In the genomic region with DNA sequence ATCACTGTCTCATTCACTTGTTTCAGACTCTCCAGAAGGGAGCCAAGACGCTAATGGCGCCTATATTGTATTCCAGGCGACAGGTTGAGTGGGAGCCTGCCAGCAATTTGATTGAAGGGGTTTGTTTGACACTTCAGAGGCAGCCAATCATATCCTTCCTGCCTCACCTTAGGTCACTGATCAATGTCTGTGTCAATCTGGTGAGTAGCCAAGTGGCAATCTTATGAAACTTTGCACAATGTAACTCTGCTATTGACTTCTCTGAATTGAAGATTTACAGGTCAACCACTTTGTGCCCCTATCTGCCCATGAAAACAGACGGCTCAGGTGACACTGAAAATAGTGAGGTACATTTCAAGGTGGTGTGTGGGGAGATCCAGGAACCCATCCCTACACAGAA, we compare ENCODE assay signal across 33 cellular contexts.
"Had no signal": no experiment of that assay in that cellular context is flagged by ENCODE, and none has a peak within 500 bp of the region (broad histone marks: within the 10 kb centered on the region; RNA-seq: fewer than 3 reads in every experiment).

No MANE protein-coding gene starts in this region.

- H3K4me3 ChIP-seq: MG63 had no signal

- H3K9me3 ChIP-seq: MG63 had no signal

- DNase-seq: Kasumi-1, MG63, MM.1S, MV-4-11, NCI-H1048, NCI-H1092, NCI-H1092 treated with DMSO at 0.1 percent for 48 hours, NCI-H1105, NCI-H1105 treated with DMSO at 0.1 percent for 48 hours, NCI-H1417, NCI-H1417 treated with DMSO at 0.1 percent for 48 hours, NCI-H1436, NCI-H1436 treated with DMSO at 0.1 percent for 48 hours, NCI-H146, NCI-H1694, NCI-H1694 treated with DMSO at 0.1 percent for 48 hours, NCI-H187, NCI-H187 treated with DMSO at 0.1 percent for 48 hours, NCI-H1930, NCI-H2029, NCI-H2029 treated with DMSO at 0.1 percent for 48 hours, NCI-H2081, NCI-H2107, NCI-H2171, NCI-H2171 treated with DMSO at 0.1 percent for 48 hours, NCI-H2227 treated with DMSO at 0.1 percent for 48 hours, NCI-H226, NCI-H345, NCI-H510A, NCI-H510A treated with DMSO at 0.1 percent for 48 hours, NCI-H524, NCI-H524 treated with DMSO at 0.1 percent for 48 hours, NCI-H526 had no signal

- H3K36me3 ChIP-seq: MG63 had no signal
